20 cellular contexts compared by ENCODE assay signal in genomic region chr7:22343612-22344011, GRCh38. TPM values are rescaled to one million over a fixed set of nuclear protein-coding genes. Genes with fewer than 3 reads are reported as not detected.
DNase-seq lines count a peak whose midpoint lies in the region; ATAC-seq and TF ChIP-seq lines count a peak whose summit lies in the region.
"Had no signal": no experiment of that assay in that cellular context is flagged by ENCODE, and none has a peak within 500 bp of the region (broad histone marks: within the 10 kb centered on the region; RNA-seq: fewer than 3 reads in every experiment).

No MANE protein-coding gene starts in this region.

- intact Hi-C loops in right lobe of liver (cut with DNase I) (no loop called here), esophagus muscularis mucosa (cut with DNase I) (no loop called here)

- peaks cover 75% of the 10 kb centered on the region for H4K20me1 ChIP-seq in DOHH2 (ENCODE audit: control insufficient read depth, insufficient read depth, low read depth, low read length)

- H3K4me1 ChIP-seq in DOHH2 (ENCODE audit: control insufficient read depth, low read length) (peaks cover 100% of the 10 kb centered on the region), right lobe of liver (peaks cover 0 to 53% (median 2%) of the 10 kb centered on the region in 4 donors), esophagus muscularis mucosa (no peaks in the 10 kb centered on the region)

- 33% methylated on average over 7 of the region's 7 CpGs for WGBS in right lobe of liver (ENCODE audit: insufficient coverage, low coverage, low lambda C conversion rate, missing lambda C conversion rate)
- WGBS in esophagus muscularis mucosa: 90% methylated on average over 7 of the region's 7 CpGs

- H3K4me2 ChIP-seq in DOHH2 (ENCODE audit: low read length): peak overlapping the region; percentile 49
- H3K4me2 ChIP-seq: BLaER1 had no signal

- TF ChIP-seq CTCF in DOHH2 (IDR thresholded peaks at IDR 0.05; ENCODE audit: low read depth, low read length, poor library complexity, severe bottlenecking): no peak
- TF ChIP-seq CTCF in right lobe of liver (IDR thresholded peaks at IDR 0.05): no peak
- no peak for TF ChIP-seq CTCF in esophagus muscularis mucosa (IDR thresholded peaks at IDR 0.05)

- H3K27ac ChIP-seq in DOHH2 (ENCODE audit: low read depth, low read length): no peak overlapping the region
- peak overlapping the region; percentile 69 for H3K27ac ChIP-seq in caudate nucleus (ENCODE audit: low read depth, low read length)
- peak overlapping the region; percentile 76 to 81 (median 76) for H3K27ac ChIP-seq in right lobe of liver
- no peak overlapping the region for H3K27ac ChIP-seq in esophagus muscularis mucosa (replicated peaks in 1 of 4)
- H3K27ac ChIP-seq: BLaER1 had no signal

- no peak for DNase-seq in caudate nucleus (lab: John Stamatoyannopoulos, UW)
- DNase-seq in right lobe of liver: no peak
- DNase-seq in NCI-H345 (lab: John Stamatoyannopoulos, UW): no peak
- no peak for DNase-seq in esophagus muscularis mucosa (ENCODE audit: extremely low spot score)
- DNase-seq: 8988T; ACHN; BE2C; C1 segment of cervical spinal cord; CD4-positive, alpha-beta memory T cell; CD4-positive, CD25-positive, alpha-beta regulatory T cell; CD8-positive, alpha-beta memory T cell; COR-L47; DMS 273 treated with DMSO at 0.1 percent for 48 hours; DMS153; DMS53; DMS79; DND-41; GF-D8 had no signal

- peaks cover 100% of the 10 kb centered on the region for H3K79me2 ChIP-seq in DOHH2 (ENCODE audit: control insufficient read depth, low read length)

- H3K27me3 ChIP-seq in DOHH2 (ENCODE audit: control insufficient read depth, low read length): no peaks in the 10 kb centered on the region
- no peaks in the 10 kb centered on the region for H3K27me3 ChIP-seq in right lobe of liver
- peaks cover 0 to 2% (median 0%) of the 10 kb centered on the region in 4 donors for H3K27me3 ChIP-seq in esophagus muscularis mucosa
- H3K27me3 ChIP-seq: BE2C, BLaER1 had no signal

- H3K9me3 ChIP-seq in DOHH2 (ENCODE audit: control insufficient read depth, insufficient read depth, low read length) (no peaks in the 10 kb centered on the region), right lobe of liver (no peaks in the 10 kb centered on the region), esophagus muscularis mucosa (no peaks in the 10 kb centered on the region)
- H3K9me3 ChIP-seq: BE2C had no signal

- TF ChIP-seq EP300 in esophagus muscularis mucosa (IDR thresholded peaks at IDR 0.05): no peak

- TF ChIP-seq POLR2A in right lobe of liver (IDR thresholded peaks at IDR 0.05) (no peak), esophagus muscularis mucosa (IDR thresholded peaks at IDR 0.05; ENCODE audit: low read depth) (no peak)

- ATAC-seq in right lobe of liver: peak; percentile 9 to 24 (median 19)

- H3F3A ChIP-seq in DOHH2 (ENCODE audit: control insufficient read depth, insufficient read depth): peaks cover 21% of the 10 kb centered on the region; the same call in 1 of the 2 replicates

- peaks cover 100% of the 10 kb centered on the region for H3K36me3 ChIP-seq in DOHH2 (ENCODE audit: control insufficient read depth, low read length)
- H3K36me3 ChIP-seq in right lobe of liver: no peaks in the 10 kb centered on the region
- H3K36me3 ChIP-seq in esophagus muscularis mucosa: no peaks in the 10 kb centered on the region

- no peaks in the 10 kb centered on the region for H3K9me2 ChIP-seq in DOHH2 (replicated peaks; ENCODE audit: control insufficient read depth, low read length)

- no peak overlapping the region; the same call in 1 of the 2 replicates for H3K4me3 ChIP-seq in DOHH2 (ENCODE audit: low read length)
- H3K4me3 ChIP-seq in right lobe of liver: no peak overlapping the region
- no peak overlapping the region for H3K4me3 ChIP-seq in esophagus muscularis mucosa
- H3K4me3 ChIP-seq: BLaER1 had no signal

RNA-seq across cellular contexts. Expression of gene RAPGEF5, which starts 13.3 kb away (rescaled TPM):
- total RNA-seq in right lobe of liver (10 to 100 TPM; 15.5 to 56.4 (median 27.1) TPM), esophagus muscularis mucosa (10 to 100 TPM; 21.2 to 27.0 (median 24.1) TPM)
- total RNA-seq: CD4-positive, alpha-beta memory T cell; CD4-positive, CD25-positive, alpha-beta regulatory T cell had no signal

Comparison
In these comparisons a context has a peak if more than half of its experiments do, and no peak if none do; other contexts are left out.
1. H3K27ac ChIP-seq: peak in caudate nucleus (single experiment) and right lobe of liver (3 of 3); none in DOHH2 (single experiment) and esophagus muscularis mucosa (0 of 4).